10 cellular contexts compared by ENCODE assay signal in genomic region chr20:44074252-44075151, GRCh38.
DNase-seq lines count a peak whose midpoint lies in the region; ATAC-seq and TF ChIP-seq lines count a peak whose summit lies in the region.
"Had no signal": no experiment of that assay in that cellular context is flagged by ENCODE, and none has a peak within 500 bp of the region (broad histone marks: within the 10 kb centered on the region; RNA-seq: fewer than 3 reads in every experiment).

No MANE protein-coding gene starts in this region.

- no peak overlapping the region for H3K4me3 ChIP-seq in foreskin fibroblast (ENCODE audit: low read depth in 1 of 2, low read length in 2 of 2)
- no peak overlapping the region for H3K4me3 ChIP-seq in thoracic aorta
- H3K4me3 ChIP-seq: right lobe of liver, SJCRH30 had no signal

- peak overlapping the region; percentile 27 to 63 for H3K27ac ChIP-seq in thoracic aorta
- H3K27ac ChIP-seq: right lobe of liver, SJCRH30 had no signal

- no peaks in the 10 kb centered on the region for H3K36me3 ChIP-seq in thoracic aorta
- H3K36me3 ChIP-seq: right lobe of liver, SJCRH30 had no signal

- TF ChIP-seq CTCF in foreskin fibroblast (IDR thresholded peaks at IDR 0.05; ENCODE audit: low read depth, low read length) (no peak), thoracic aorta (IDR thresholded peaks at IDR 0.05) (no peak)

- H3K4me1 ChIP-seq in thoracic aorta (ENCODE audit: control insufficient read depth in 1 of 2, low read depth in 2 of 2) = peaks cover 14 to 15% of the 10 kb centered on the region in 2 donors
- H3K4me1 ChIP-seq: right lobe of liver, SJCRH30 had no signal

- no peaks in the 10 kb centered on the region for H3K27me3 ChIP-seq in thoracic aorta (replicated peaks; ENCODE audit: insufficient read depth)
- H3K27me3 ChIP-seq: right lobe of liver, SJCRH30 had no signal

- peak; percentile 59 for ATAC-seq in SK-N-SH treated with all-trans-retinoic acid at 6 μM for 48 hours
- ATAC-seq in thoracic aorta (ENCODE audit: insufficient number of reproducible peaks, low FRiP score, low read depth) = no peak
- no peak for ATAC-seq in GM18511 (IDR thresholded peaks at IDR 0.05; ENCODE audit: unreplicated experiment)
- ATAC-seq: right lobe of liver had no signal

- H3K9me3 ChIP-seq in thoracic aorta = no peaks in the 10 kb centered on the region
- H3K9me3 ChIP-seq: right lobe of liver, SJCRH30 had no signal

- DNase-seq in activated T-cell treated with anti-CD3 and anti-CD28 coated beads, Interleukin-2, amount 50 U/mL, for 48 hours = peak; percentile 13 to 21
- DNase-seq in activated T-cell treated with anti-CD3 and anti-CD28 coated beads for 4 hours (no peak), foreskin fibroblast (peak; percentile 48 to 74), thoracic aorta (ENCODE audit: low spot score) (no peak), DMS53 treated with DMSO at 0.1 percent for 48 hours (lab: John Stamatoyannopoulos, UW; ENCODE audit: unreplicated experiment) (no peak), T-helper 9 cell (no peak)

TF ChIP-seq in SK-N-SH treated with all-trans-retinoic acid at 6 μM for 48 hours, 23 proteins besides CTCF, POLR2A, EP300 and RAD21:
- TF ChIP-seq ISL1 (CRISPR knock-in tag; IDR thresholded peaks at IDR 0.05) = peak; percentile 68
- TF ChIP-seq ZNF70 (CRISPR knock-in tag; IDR thresholded peaks at IDR 0.05) = no peak
- TF ChIP-seq PPARA (CRISPR knock-in tag; IDR thresholded peaks at IDR 0.05; ENCODE audit: borderline replicate concordance) = peak; percentile 58; the same call in 1 of the 2 replicates
- TF ChIP-seq ZC3H10 (CRISPR knock-in tag; IDR thresholded peaks at IDR 0.05) = no peak
- TF ChIP-seq ZNF565 (CRISPR knock-in tag; conservative IDR thresholded peaks at IDR 0.05; ENCODE audit: low read depth) = 0 out of 2 replicates have a peak, but pooled peaks have one; percentile 32
- TF ChIP-seq CREB5 (CRISPR knock-in tag; IDR thresholded peaks at IDR 0.05; ENCODE audit: low read depth) = 0 out of 2 replicates have a peak, but pooled peaks have one; percentile 21
- TF ChIP-seq GLIS3 (CRISPR knock-in tag; IDR thresholded peaks at IDR 0.05) = no peak
- TF ChIP-seq, protein P1, sequence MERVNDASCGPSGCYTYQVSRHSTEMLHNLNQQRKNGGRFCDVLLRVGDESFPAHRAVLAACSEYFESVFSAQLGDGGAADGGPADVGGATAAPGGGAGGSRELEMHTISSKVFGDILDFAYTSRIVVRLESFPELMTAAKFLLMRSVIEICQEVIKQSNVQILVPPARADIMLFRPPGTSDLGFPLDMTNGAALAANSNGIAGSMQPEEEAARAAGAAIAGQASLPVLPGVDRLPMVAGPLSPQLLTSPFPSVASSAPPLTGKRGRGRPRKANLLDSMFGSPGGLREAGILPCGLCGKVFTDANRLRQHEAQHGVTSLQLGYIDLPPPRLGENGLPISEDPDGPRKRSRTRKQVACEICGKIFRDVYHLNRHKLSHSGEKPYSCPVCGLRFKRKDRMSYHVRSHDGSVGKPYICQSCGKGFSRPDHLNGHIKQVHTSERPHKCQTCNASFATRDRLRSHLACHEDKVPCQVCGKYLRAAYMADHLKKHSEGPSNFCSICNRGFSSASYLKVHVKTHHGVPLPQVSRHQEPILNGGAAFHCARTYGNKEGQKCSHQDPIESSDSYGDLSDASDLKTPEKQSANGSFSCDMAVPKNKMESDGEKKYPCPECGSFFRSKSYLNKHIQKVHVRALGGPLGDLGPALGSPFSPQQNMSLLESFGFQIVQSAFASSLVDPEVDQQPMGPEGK (CRISPR knock-in tag; IDR thresholded peaks at IDR 0.05; ENCODE audit: borderline replicate concordance) = no peak
- TF ChIP-seq, protein P2, sequence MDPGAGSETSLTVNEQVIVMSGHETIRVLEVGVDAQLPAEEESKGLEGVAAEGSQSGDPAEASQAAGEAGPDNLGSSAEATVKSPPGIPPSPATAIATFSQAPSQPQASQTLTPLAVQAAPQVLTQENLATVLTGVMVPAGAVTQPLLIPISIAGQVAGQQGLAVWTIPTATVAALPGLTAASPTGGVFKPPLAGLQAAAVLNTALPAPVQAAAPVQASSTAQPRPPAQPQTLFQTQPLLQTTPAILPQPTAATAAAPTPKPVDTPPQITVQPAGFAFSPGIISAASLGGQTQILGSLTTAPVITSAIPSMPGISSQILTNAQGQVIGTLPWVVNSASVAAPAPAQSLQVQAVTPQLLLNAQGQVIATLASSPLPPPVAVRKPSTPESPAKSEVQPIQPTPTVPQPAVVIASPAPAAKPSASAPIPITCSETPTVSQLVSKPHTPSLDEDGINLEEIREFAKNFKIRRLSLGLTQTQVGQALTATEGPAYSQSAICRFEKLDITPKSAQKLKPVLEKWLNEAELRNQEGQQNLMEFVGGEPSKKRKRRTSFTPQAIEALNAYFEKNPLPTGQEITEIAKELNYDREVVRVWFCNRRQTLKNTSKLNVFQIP (CRISPR knock-in tag; IDR thresholded peaks at IDR 0.05; ENCODE audit: borderline replicate concordance, low read depth) = no peak
- TF ChIP-seq TCF4 (CRISPR knock-in tag; IDR thresholded peaks at IDR 0.05; ENCODE audit: borderline replicate concordance) = peak; percentile 99
- TF ChIP-seq, protein P3, sequence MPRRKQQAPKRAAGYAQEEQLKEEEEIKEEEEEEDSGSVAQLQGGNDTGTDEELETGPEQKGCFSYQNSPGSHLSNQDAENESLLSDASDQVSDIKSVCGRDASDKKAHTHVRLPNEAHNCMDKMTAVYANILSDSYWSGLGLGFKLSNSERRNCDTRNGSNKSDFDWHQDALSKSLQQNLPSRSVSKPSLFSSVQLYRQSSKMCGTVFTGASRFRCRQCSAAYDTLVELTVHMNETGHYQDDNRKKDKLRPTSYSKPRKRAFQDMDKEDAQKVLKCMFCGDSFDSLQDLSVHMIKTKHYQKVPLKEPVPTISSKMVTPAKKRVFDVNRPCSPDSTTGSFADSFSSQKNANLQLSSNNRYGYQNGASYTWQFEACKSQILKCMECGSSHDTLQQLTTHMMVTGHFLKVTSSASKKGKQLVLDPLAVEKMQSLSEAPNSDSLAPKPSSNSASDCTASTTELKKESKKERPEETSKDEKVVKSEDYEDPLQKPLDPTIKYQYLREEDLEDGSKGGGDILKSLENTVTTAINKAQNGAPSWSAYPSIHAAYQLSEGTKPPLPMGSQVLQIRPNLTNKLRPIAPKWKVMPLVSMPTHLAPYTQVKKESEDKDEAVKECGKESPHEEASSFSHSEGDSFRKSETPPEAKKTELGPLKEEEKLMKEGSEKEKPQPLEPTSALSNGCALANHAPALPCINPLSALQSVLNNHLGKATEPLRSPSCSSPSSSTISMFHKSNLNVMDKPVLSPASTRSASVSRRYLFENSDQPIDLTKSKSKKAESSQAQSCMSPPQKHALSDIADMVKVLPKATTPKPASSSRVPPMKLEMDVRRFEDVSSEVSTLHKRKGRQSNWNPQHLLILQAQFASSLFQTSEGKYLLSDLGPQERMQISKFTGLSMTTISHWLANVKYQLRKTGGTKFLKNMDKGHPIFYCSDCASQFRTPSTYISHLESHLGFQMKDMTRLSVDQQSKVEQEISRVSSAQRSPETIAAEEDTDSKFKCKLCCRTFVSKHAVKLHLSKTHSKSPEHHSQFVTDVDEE (CRISPR knock-in tag; IDR thresholded peaks at IDR 0.05) = peak; percentile 59
- no peak for TF ChIP-seq ZNF8 (CRISPR knock-in tag; IDR thresholded peaks at IDR 0.05)

Comparison
In these comparisons a context has a peak if more than half of its experiments do, and no peak if none do; other contexts are left out.
1. DNase-seq: peak in activated T-cell treated with anti-CD3 and anti-CD28 coated beads, Interleukin-2, amount 50 U/mL, for 48 hours (2 of 2) and foreskin fibroblast (2 of 2); none in activated T-cell treated with anti-CD3 and anti-CD28 coated beads for 4 hours (single experiment), thoracic aorta (single experiment), DMS53 treated with DMSO at 0.1 percent for 48 hours (single experiment) and T-helper 9 cell (single experiment).